19 cellular contexts compared by ENCODE assay signal in the genomic region with DNA sequence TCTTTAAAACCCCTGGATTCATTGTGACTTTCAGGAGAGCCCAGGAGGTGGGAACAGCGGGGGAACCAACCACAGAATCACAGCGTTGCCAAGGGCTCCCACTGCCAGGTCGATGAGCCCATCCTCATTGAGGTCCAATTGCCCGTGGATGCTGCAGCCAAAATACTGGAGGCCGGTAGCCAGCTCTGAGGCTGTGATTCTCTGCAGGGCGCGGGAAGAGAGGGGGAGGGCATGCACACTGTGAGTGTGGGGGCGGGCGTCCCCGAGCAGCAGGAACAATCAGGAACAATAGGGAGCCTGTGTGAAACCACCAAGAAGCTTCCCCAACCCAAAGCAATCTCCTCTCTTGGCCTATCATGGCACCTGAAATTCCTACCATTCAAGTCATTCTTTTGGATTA. TPM values are rescaled to one million over a fixed set of nuclear protein-coding genes. Genes with fewer than 3 reads are reported as not detected.
DNase-seq lines count a peak whose midpoint lies in the region; ATAC-seq and TF ChIP-seq lines count a peak whose summit lies in the region.
"Had no signal": no experiment of that assay in that cellular context is flagged by ENCODE, and none has a peak within 500 bp of the region (broad histone marks: within the 10 kb centered on the region; RNA-seq: fewer than 3 reads in every experiment).

No MANE protein-coding gene starts in this region.

- H3K27ac ChIP-seq in HEK293 (ENCODE audit: extremely low read depth, low read depth, low read length) = no peak overlapping the region
- no peak overlapping the region for H3K27ac ChIP-seq in testis
- H3K27ac ChIP-seq: HL-60, SJCRH30, skin epidermis had no signal

- intact Hi-C loops in testis (cut with DNase I; ENCODE audit: low total_unique reads) = no loop called here

- no peaks in the 10 kb centered on the region for H3K36me3 ChIP-seq in HEK293 (ENCODE audit: control insufficient read depth in 2 of 2, insufficient read depth in 1 of 2, low read length in 2 of 2)
- H3K36me3 ChIP-seq in testis (ENCODE audit: low read depth, missing control alignments) = no peaks in the 10 kb centered on the region
- H3K36me3 ChIP-seq: SJCRH30, tibial nerve had no signal

- WGBS in testis, 2 donors = 42 to 53% methylated on average over 10 of the region's 10 CpGs

- no peaks in the 10 kb centered on the region for H3K9me3 ChIP-seq in HEK293 (ENCODE audit: control insufficient read depth, insufficient read depth, low read depth, low read length)
- H3K9me3 ChIP-seq in testis = no peaks in the 10 kb centered on the region
- H3K9me3 ChIP-seq: SJCRH30, tibial nerve had no signal

- H3K4me3 ChIP-seq in HEK293 (ENCODE audit: low read depth, low read length) (no peak overlapping the region), testis (no peak overlapping the region)
- H3K4me3 ChIP-seq: SJCRH30, skin epidermis, tibial nerve had no signal

- no peaks in the 10 kb centered on the region for H3K4me1 ChIP-seq in HEK293 (ENCODE audit: control insufficient read depth, insufficient read depth, low read length)
- H3K4me1 ChIP-seq in testis = peaks cover 19% of the 10 kb centered on the region
- H3K4me1 ChIP-seq: SJCRH30 had no signal

- H3K27me3 ChIP-seq in testis = no peaks in the 10 kb centered on the region
- H3K27me3 ChIP-seq: tibial nerve had no signal

- POLR2A ChIA-PET in HEK293 (lab: Yijun Ruan, JAX) = no interaction called here

- ATAC-seq in HG03571 (IDR thresholded peaks at IDR 0.05; ENCODE audit: unreplicated experiment) (no peak), GM18520 (IDR thresholded peaks at IDR 0.05; ENCODE audit: unreplicated experiment) (no peak), GM21515 (IDR thresholded peaks at IDR 0.05; ENCODE audit: unreplicated experiment) (no peak)
- ATAC-seq: left colon had no signal

- TF ChIP-seq POLR2A in testis (IDR thresholded peaks at IDR 0.05) = no peak

- peak; percentile 45 for DNase-seq in astrocyte of the hippocampus (ENCODE audit: low read depth, low spot score)
- DNase-seq in iPS-NIHi7 (ENCODE audit: extremely low spot score) = peak; percentile 61
- DNase-seq in testis = peak; percentile 40
- DNase-seq in HPDE6-E6E7 (ENCODE audit: extremely low spot score) = no peak
- DNase-seq: activated CD4-positive, CD25-positive, alpha-beta regulatory T cell treated with anti-CD3 and anti-CD28 coated beads, Interleukin-2, amount 50 U/mL, for 72 hours; activated gamma-delta T cell treated with Interleukin-2 at 50 U/mL for 16 hours; DMS153; glutamatergic neuron; KG1; left colon; NCI-H1105 treated with DMSO at 0.1 percent for 48 hours; SJCRH30 had no signal

- CTCF ChIA-PET in HEK293 (lab: Yijun Ruan, JAX) = interaction anchor here (0.5 to 0.6 kb wide), 2 partner anchors 43 to 756 kb away, joined by 3 read pairs; no protein-coding TSS in a partner anchor

- no peak for TF ChIP-seq CTCF in HEK293 (tag by site-specific recombination; IDR thresholded peaks at IDR 0.05)
- TF ChIP-seq CTCF in testis (IDR thresholded peaks at IDR 0.05) = no peak

TF ChIP-seq in HEK293, 187 proteins besides CTCF, POLR2A, EP300 and RAD21:
- TF ChIP-seq EGR2 (tag by site-specific recombination; IDR thresholded peaks at IDR 0.05; ENCODE audit: low read depth) = peak; percentile 64
- TF ChIP-seq ZFHX2 (tag by site-specific recombination; conservative IDR thresholded peaks at IDR 0.05) = peak; percentile 52
- peak; percentile 68 for TF ChIP-seq ZIC2 (tag by site-specific recombination; IDR thresholded peaks at IDR 0.05)
- TF ChIP-seq, protein P1, sequence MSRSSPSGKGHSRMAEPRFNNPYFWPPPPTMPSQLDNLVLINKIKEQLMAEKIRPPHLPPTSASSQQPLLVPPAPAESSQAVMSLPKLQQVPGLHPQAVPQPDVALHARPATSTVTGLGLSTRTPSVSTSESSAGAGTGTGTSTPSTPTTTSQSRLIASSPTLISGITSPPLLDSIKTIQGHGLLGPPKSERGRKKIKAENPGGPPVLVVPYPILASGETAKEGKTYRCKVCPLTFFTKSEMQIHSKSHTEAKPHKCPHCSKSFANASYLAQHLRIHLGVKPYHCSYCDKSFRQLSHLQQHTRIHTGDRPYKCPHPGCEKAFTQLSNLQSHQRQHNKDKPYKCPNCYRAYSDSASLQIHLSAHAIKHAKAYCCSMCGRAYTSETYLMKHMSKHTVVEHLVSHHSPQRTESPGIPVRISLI (tag by site-specific recombination; IDR thresholded peaks at IDR 0.05) = no peak

RNA-seq across cellular contexts. Expression of a gene that starts 53.4 kb away (rescaled TPM):
- 10 to 100 TPM; 65.8 to 86.3 TPM for total RNA-seq in testis
- 122 TPM for polyA plus RNA-seq in testis (ENCODE audit: insufficient read depth, low read depth, low replicate concordance)
